ENCODE assay signal across 14 cellular contexts in genomic region chr19:45069056-45069455, GRCh38. TPM values are rescaled to one million over a fixed set of nuclear protein-coding genes. Genes with fewer than 3 reads are reported as not detected.
DNase-seq lines count a peak whose midpoint lies in the region; ATAC-seq, FAIRE-seq and TF ChIP-seq lines count a peak whose summit lies in the region.
"Had no signal": no experiment of that assay in that cellular context is flagged by ENCODE, and none has a peak within 500 bp of the region (broad histone marks: within the 10 kb centered on the region; RNA-seq: fewer than 3 reads in every experiment).

No MANE protein-coding gene starts in this region.

- FAIRE-seq in H54 (lab: Jason Lieb, UNC), result no peak
- FAIRE-seq: islet of Langerhans had no signal

- no peaks in the 10 kb centered on the region for H3K4me1 ChIP-seq in left ventricle myocardium inferior

- TF ChIP-seq POLR2A in H54 (IDR thresholded peaks at IDR 0.05; ENCODE audit: low read depth, low read length), result no peak

- H3K4me3 ChIP-seq in WERI-Rb-1 (ENCODE audit: low read depth, low read length) (no peak overlapping the region), left ventricle myocardium inferior (no peak overlapping the region)
- H3K4me3 ChIP-seq: BLaER1 treated with 17β-estradiol and CSF1 and Interleukin-3, amounts not matched to agents 10 nM and 100 nM; ovary had no signal

- TF ChIP-seq CTCF in 22Rv1 (IDR thresholded peaks at IDR 0.05) (no peak), WERI-Rb-1 (IDR thresholded peaks at IDR 0.05; ENCODE audit: low read depth, low read length) (no peak), left ventricle myocardium inferior (IDR thresholded peaks at IDR 0.05; ENCODE audit: borderline replicate concordance) (no peak)

- H3K9me3 ChIP-seq in WERI-Rb-1 (ENCODE audit: severe bottlenecking) (no peaks in the 10 kb centered on the region), left ventricle myocardium inferior (replicated peaks) (no peaks in the 10 kb centered on the region)
- H3K9me3 ChIP-seq: BLaER1 treated with 17β-estradiol and CSF1 and Interleukin-3, amounts not matched to agents 10 nM and 100 nM; ovary had no signal

- H3K36me3 ChIP-seq in WERI-Rb-1, result peaks cover 51% of the 10 kb centered on the region
- H3K36me3 ChIP-seq in left ventricle myocardium inferior, result peaks cover 76% of the 10 kb centered on the region

- H3K27ac ChIP-seq in 22Rv1 (peak overlapping the region; percentile 18), WERI-Rb-1 (no peak overlapping the region), left ventricle myocardium inferior (replicated peaks) (no peak overlapping the region)
- H3K27ac ChIP-seq: BLaER1 treated with 17β-estradiol and CSF1 and Interleukin-3, amounts not matched to agents 10 nM and 100 nM; HL-60; ovary had no signal

- no peaks in the 10 kb centered on the region for H3K27me3 ChIP-seq in WERI-Rb-1 (ENCODE audit: insufficient read depth, low read depth, severe bottlenecking)
- no peaks in the 10 kb centered on the region for H3K27me3 ChIP-seq in left ventricle myocardium inferior (ENCODE audit: low read depth)
- H3K27me3 ChIP-seq: BLaER1 treated with 17β-estradiol and CSF1 and Interleukin-3, amounts not matched to agents 10 nM and 100 nM; ovary had no signal

- DNase-seq in H54 (ENCODE audit: insufficient read length, low spot score), result peak; percentile 62
- peak; percentile 35 for DNase-seq in WERI-Rb-1
- peak; percentile 21 for DNase-seq in left ventricle myocardium inferior
- DNase-seq in putamen (ENCODE audit: low spot score), result no peak
- DNase-seq in DMS153 (lab: John Stamatoyannopoulos, UW), result no peak
- no peak for DNase-seq in NCI-H526 treated with DMSO at 0.1 percent for 48 hours (lab: John Stamatoyannopoulos, UW)
- DNase-seq: activated T-cell treated with anti-CD3 and anti-CD28 coated beads, Interleukin-2, amount 50 U/mL, for 72 hours; NCI-H1694; ovary had no signal

- intact Hi-C loops in left ventricle myocardium inferior (cut with micrococcal nuclease), result no loop called here

- no peak for ATAC-seq in HG03521 (IDR thresholded peaks at IDR 0.05; ENCODE audit: unreplicated experiment)
- ATAC-seq: activated T-cell treated with anti-CD3 and anti-CD28 coated beads, Interleukin-2, amount 50 U/mL, for 72 hours had no signal

RNA-seq across cellular contexts. Expression of gene ZNF296, which starts 7.2 kb away (rescaled TPM):
- total RNA-seq in left ventricle myocardium inferior, result not detected

RNA-seq across cellular contexts. Expression of gene GEMIN7, which starts 10.0 kb away (rescaled TPM):
- 15.9 TPM for total RNA-seq in left ventricle myocardium inferior

RNA-seq across cellular contexts. Expression of gene PPP1R37, which starts 23.9 kb away (rescaled TPM):
- 15.9 TPM for total RNA-seq in left ventricle myocardium inferior

RNA-seq across cellular contexts. Expression of gene CLASRP, which starts 30.2 kb away (rescaled TPM):
- total RNA-seq in left ventricle myocardium inferior, result 31.3 TPM

Comparison
In these comparisons a context has a peak if more than half of its experiments do, and no peak if none do; other contexts are left out.
1. DNase-seq: peak in H54 (single experiment), WERI-Rb-1 (single experiment) and left ventricle myocardium inferior (single experiment); none in putamen (single experiment), DMS153 (single experiment) and NCI-H526 treated with DMSO at 0.1 percent for 48 hours (single experiment).